In genomic region chr11:45079943-45080719, GRCh38 we compare ENCODE assay signal across 8 cellular contexts.
DNase-seq lines count a peak whose midpoint lies in the region; ATAC-seq and TF ChIP-seq lines count a peak whose summit lies in the region.

No MANE protein-coding gene starts in this region.

- H3K4me1 ChIP-seq in transverse colon (peaks cover 12 to 28% (median 16%) of the 10 kb centered on the region in 4 donors), smooth muscle cell (ENCODE audit: low read depth) (peaks cover 20% of the 10 kb centered on the region)

- no peaks in the 10 kb centered on the region for H3K36me3 ChIP-seq in transverse colon
- no peaks in the 10 kb centered on the region for H3K36me3 ChIP-seq in smooth muscle cell (ENCODE audit: low read depth)

- TF ChIP-seq CTCF in transverse colon (IDR thresholded peaks at IDR 0.05) (no peak), smooth muscle cell (IDR thresholded peaks at IDR 0.05; ENCODE audit: borderline replicate concordance, insufficient read depth, poor library complexity, severe bottlenecking) (no peak)

- peak; percentile 54 for ATAC-seq in left lobe of liver
- no peak for ATAC-seq in GM21526 (IDR thresholded peaks at IDR 0.05; ENCODE audit: low FRiP score, unreplicated experiment)

- H3K27ac ChIP-seq in transverse colon (peak overlapping the region; percentile 14 to 69 (median 38)), smooth muscle cell (ENCODE audit: low read depth) (no peak overlapping the region)

- no peaks in the 10 kb centered on the region for H3K27me3 ChIP-seq in transverse colon
- peaks cover 31% of the 10 kb centered on the region for H3K27me3 ChIP-seq in smooth muscle cell (ENCODE audit: low read depth)

- no peak overlapping the region for H3K9ac ChIP-seq in smooth muscle cell (ENCODE audit: low read depth)

- no peak overlapping the region for H3K4me2 ChIP-seq in smooth muscle cell

- H3K4me3 ChIP-seq in transverse colon (no peak overlapping the region), smooth muscle cell (no peak overlapping the region)

- WGBS in transverse colon (ENCODE audit: low coverage in 1 of 2), 2 donors: 61 to 73% methylated on average over 3 to 12 of the region's 16 CpGs
- 85% methylated on average over 16 of the region's 16 CpGs for WGBS in smooth muscle cell (ENCODE audit: low lambda C conversion rate)

- H3K9me3 ChIP-seq in transverse colon: no peaks in the 10 kb centered on the region
- H3K9me3 ChIP-seq in smooth muscle cell (replicated peaks; ENCODE audit: low read depth): no peaks in the 10 kb centered on the region

- TF ChIP-seq EP300 in transverse colon (IDR thresholded peaks at IDR 0.05; ENCODE audit: low read depth): no peak

- intact Hi-C loops in transverse colon (cut with DNase I; ENCODE audit: low total_unique reads): loop anchor here (1.0 kb wide), 1 partner anchor 17 kb away; no protein-coding TSS in a partner anchor

- no peak for TF ChIP-seq POLR2A in transverse colon (IDR thresholded peaks at IDR 0.05)

- DNase-seq in GM19240 (ENCODE audit: insufficient read length, low spot score): peak; percentile 44
- peak; percentile 83 for DNase-seq in MV-4-11 (lab: John Stamatoyannopoulos, UW)
- DNase-seq in activated T-cell treated with anti-CD3 and anti-CD28 coated beads for 24 hours (ENCODE audit: low read depth): peak; percentile 43
- DNase-seq in left lobe of liver (ENCODE audit: low spot score): no peak
- peak; percentile 51 for DNase-seq in transverse colon
- DNase-seq in OCI-M2 (lab: John Stamatoyannopoulos, UW; ENCODE audit: unreplicated experiment): no peak
- DNase-seq in smooth muscle cell (lab: John Stamatoyannopoulos, UW; ENCODE audit: unreplicated experiment): no peak

- no peaks in the 10 kb centered on the region for H4K20me1 ChIP-seq in smooth muscle cell (ENCODE audit: low read depth)

- in situ Hi-C loops in transverse colon (cut with MboI; ENCODE audit: low pct_ligation_motif_present in 1 of 4, low pct_unique_long_range_greater_than_20kb in 1 of 4, low sequenced_read_pairs in 3 of 4): loop anchor here in 1 of 4 donors (25.0 kb wide), 1 partner anchor 518 kb away; the partner anchor contains the start of gene CD82

- no peaks in the 10 kb centered on the region for H3F3A ChIP-seq in smooth muscle cell (ENCODE audit: low read depth)

- H2AFZ ChIP-seq in smooth muscle cell (ENCODE audit: low read depth): no peak overlapping the region

- no peaks in the 10 kb centered on the region for H3K79me2 ChIP-seq in smooth muscle cell (ENCODE audit: low read depth)

Comparison
In these comparisons a context has a peak if more than half of its experiments do, and no peak if none do; other contexts are left out.
1. DNase-seq: peak in GM19240 (single experiment), MV-4-11 (single experiment), activated T-cell treated with anti-CD3 and anti-CD28 coated beads for 24 hours (single experiment) and transverse colon (single experiment); none in left lobe of liver (single experiment), OCI-M2 (single experiment) and smooth muscle cell (single experiment).